In genomic region chr10:96560970-96561887, GRCh38 we compare ENCODE assay signal across 26 cellular contexts. TPM values are rescaled to one million over a fixed set of nuclear protein-coding genes. Genes with fewer than 3 reads are reported as not detected.
DNase-seq lines count a peak whose midpoint lies in the region; FAIRE-seq and TF ChIP-seq lines count a peak whose summit lies in the region.
"Had no signal": no experiment of that assay in that cellular context is flagged by ENCODE, and none has a peak within 500 bp of the region (broad histone marks: within the 10 kb centered on the region; RNA-seq: fewer than 3 reads in every experiment).

No MANE protein-coding gene starts in this region.

- in situ Hi-C loops in mammary epithelial cell (cut with MboI; ENCODE audit: low sequenced_read_pairs in 2 of 2) = no loop called here

- no peak overlapping the region for H3K4me2 ChIP-seq in mammary epithelial cell (ENCODE audit: insufficient read depth, low read depth, low read length)
- no peak overlapping the region for H3K4me2 ChIP-seq in smooth muscle cell
- H3K4me2 ChIP-seq: SK-N-SH had no signal

- peaks cover 34% of the 10 kb centered on the region for H3K36me3 Mint-ChIP-seq in MCF 10A (ENCODE audit: insufficient read depth, unreplicated experiment)

- H3K4me3 ChIP-seq in mammary epithelial cell (replicated peaks in 1 of 3; ENCODE audit: insufficient read depth in 1 of 3, low read depth in 2 of 3, low read length in 3 of 3) (no peak overlapping the region), kidney (ENCODE audit: low read length in 2 of 2) (no peak overlapping the region), smooth muscle cell (no peak overlapping the region)
- H3K4me3 ChIP-seq: Peyer's patch had no signal

- peaks cover 15% of the 10 kb centered on the region for H3K4me1 Mint-ChIP-seq in MCF 10A (ENCODE audit: insufficient read depth, unreplicated experiment)

- H3K79me2 ChIP-seq in mammary epithelial cell (ENCODE audit: insufficient read depth, low read length) = peaks cover 60% of the 10 kb centered on the region
- H3K79me2 ChIP-seq in smooth muscle cell (ENCODE audit: low read depth) = peaks cover 55% of the 10 kb centered on the region

- H3K4me1 ChIP-seq in mammary epithelial cell (ENCODE audit: insufficient read depth, low read length) (no peaks in the 10 kb centered on the region), kidney (ENCODE audit: control insufficient read depth in 1 of 2, insufficient read depth in 1 of 2, low read depth in 1 of 2, low read length in 2 of 2) (peaks cover 0 to 6% of the 10 kb centered on the region in 2 donors), smooth muscle cell (ENCODE audit: low read depth) (peaks cover 8% of the 10 kb centered on the region)

- H2AFZ ChIP-seq in mammary epithelial cell (ENCODE audit: low read depth, low read length) (no peak overlapping the region), smooth muscle cell (ENCODE audit: low read depth) (no peak overlapping the region)

- intact Hi-C loops in MCF 10A (cut with micrococcal nuclease) (no loop called here), mammary epithelial cell (cut with micrococcal nuclease) (no loop called here), kidney (cut with DNase I) (no loop called here)

- H3K27me3 ChIP-seq in mammary epithelial cell (ENCODE audit: insufficient read depth, low read length) = no peaks in the 10 kb centered on the region
- H3K27me3 ChIP-seq in smooth muscle cell (ENCODE audit: low read depth) = no peaks in the 10 kb centered on the region
- H3K27me3 ChIP-seq: Peyer's patch had no signal

- peaks cover 2% of the 10 kb centered on the region for H3F3A ChIP-seq in smooth muscle cell (ENCODE audit: low read depth)

- no peak overlapping the region for H3K4me3 Mint-ChIP-seq in MCF 10A (ENCODE audit: unreplicated experiment)
- H3K4me3 Mint-ChIP-seq: activated T-helper 1 cell treated with anti-CD3 and anti-CD28 coated beads, Interleukin-12 subunit alpha, Interleukin-12 subunit beta, Interleukin-2, Interleukin-4 antibody, amounts not matched to agents 30 ng/mL and 10 ng/mL and 1 ng/mL, durations not matched to agents 14 hours and 24 hours and 36 hours; memory B cell; naive thymus-derived CD4-positive, alpha-beta T cell; stimulated activated naive CD8-positive, alpha-beta T cell treated with anti-CD3 and anti-CD28 coated beads, Interleukin-15, Interleukin-2, amounts not matched to agents 100 ng/mL and 50 ng/mL, for 24 hours; type B pancreatic cell had no signal

- dilution Hi-C loops in mammary epithelial cell (cut with HindIII; ENCODE audit: low sequenced_read_pairs) = no loop called here

- FAIRE-seq in kidney (lab: Jason Lieb, UNC) = peak; percentile 29
- FAIRE-seq: D721Med had no signal

- H3K27ac Mint-ChIP-seq in MCF 10A (ENCODE audit: low read depth, unreplicated experiment) = no peak overlapping the region
- H3K27ac Mint-ChIP-seq: activated T-helper 1 cell treated with anti-CD3 and anti-CD28 coated beads, Interleukin-12 subunit alpha, Interleukin-12 subunit beta, Interleukin-2, Interleukin-4 antibody, amounts not matched to agents 30 ng/mL and 10 ng/mL and 1 ng/mL, durations not matched to agents 14 hours and 24 hours and 36 hours; stimulated activated naive CD8-positive, alpha-beta T cell treated with anti-CD3 and anti-CD28 coated beads, Interleukin-15, Interleukin-2, amounts not matched to agents 100 ng/mL and 50 ng/mL, for 24 hours; type B pancreatic cell had no signal

- H3K9ac ChIP-seq in mammary epithelial cell (ENCODE audit: insufficient read depth, low read length) (no peak overlapping the region), kidney (ENCODE audit: low read length in 2 of 2) (no peak overlapping the region), smooth muscle cell (ENCODE audit: low read depth) (no peak overlapping the region)
- H3K9ac ChIP-seq: SK-N-SH had no signal

- H3K36me3 ChIP-seq in mammary epithelial cell (ENCODE audit: insufficient read depth, low read length) (peaks cover 5% of the 10 kb centered on the region), kidney (ENCODE audit: control insufficient read depth in 1 of 2, insufficient read depth in 2 of 2, low read length in 2 of 2) (peaks cover 9 to 11% of the 10 kb centered on the region in 2 donors), smooth muscle cell (ENCODE audit: low read depth) (peaks cover 19% of the 10 kb centered on the region)

- CTCF ChIA-PET in MCF 10A (lab: Yijun Ruan, JAX) = interaction anchor here (0.6 to 1.4 kb wide), 4 partner anchors 47 to 203 kb away, joined by 3 to 5 read pairs (median 3); partner anchors contain the start of gene TLL2
- CTCF ChIA-PET in mammary epithelial cell (lab: Charles Lee; ENCODE audit: low non-redundant PET) = interaction anchor here (0.6 kb wide), 1 partner anchor 614 kb away, joined by 4 read pairs; no protein-coding TSS in a partner anchor

- POLR2A ChIA-PET in MCF 10A (lab: Yijun Ruan, JAX) = interaction anchor here (2.3 kb wide), 1 partner anchor 12 kb away, joined by 8 read pairs; no protein-coding TSS in a partner anchor

- no peak for TF ChIP-seq CTCF in MCF 10A (IDR thresholded peaks at IDR 0.05; ENCODE audit: unreplicated experiment)
- no peak for TF ChIP-seq CTCF in mammary epithelial cell (conservative IDR thresholded peaks at IDR 0.05 in 1 of 2, IDR thresholded peaks at IDR 0.05 in 1 of 2; ENCODE audit: extremely low read depth in 1 of 2, insufficient read depth in 1 of 2, low read depth in 1 of 2, low read length in 2 of 2)
- no peak for TF ChIP-seq CTCF in kidney (IDR thresholded peaks at IDR 0.05; ENCODE audit: borderline replicate concordance, extremely low read depth, insufficient read depth)
- TF ChIP-seq CTCF in smooth muscle cell (IDR thresholded peaks at IDR 0.05; ENCODE audit: borderline replicate concordance, insufficient read depth, poor library complexity, severe bottlenecking) = no peak

- H3K27me3 Mint-ChIP-seq in MCF 10A (ENCODE audit: insufficient read depth, unreplicated experiment) = no peaks in the 10 kb centered on the region
- H3K27me3 Mint-ChIP-seq: memory B cell; naive thymus-derived CD4-positive, alpha-beta T cell; stimulated activated naive CD8-positive, alpha-beta T cell treated with anti-CD3 and anti-CD28 coated beads, Interleukin-15, Interleukin-2, amounts not matched to agents 100 ng/mL and 50 ng/mL, for 24 hours; type B pancreatic cell had no signal

- DNase-seq in MCF 10A (ENCODE audit: unreplicated experiment) (peak; percentile 15), mammary epithelial cell (no peak), cerebellum (ENCODE audit: low spot score) (peak; percentile 13), kidney (no peak), smooth muscle cell (lab: John Stamatoyannopoulos, UW; ENCODE audit: unreplicated experiment) (no peak), OCI-M2 (lab: John Stamatoyannopoulos, UW; ENCODE audit: unreplicated experiment) (no peak), T-helper 9 cell (no peak)
- DNase-seq in stimulated activated CD4-positive, alpha-beta T cell treated with anti-CD3 and anti-CD28 coated beads, Interleukin-2, amount 100 ng/mL, for 48 hours = no peak
- DNase-seq: activated CD4-positive, CD25-positive, alpha-beta regulatory T cell treated with anti-CD3 and anti-CD28 coated beads, Interleukin-2, amount 50 U/mL, for 72 hours; C1 segment of cervical spinal cord; glutamatergic neuron; H7; MM.1S; naive thymus-derived CD4-positive, alpha-beta T cell; NCI-H187; NCI-H2227 treated with DMSO at 0.1 percent for 48 hours; SK-N-SH; stimulated activated CD4-positive, alpha-beta T cell treated with anti-CD3 and anti-CD28 coated beads, Interleukin-1b, Interleukin-23, amount 100 ng/mL, for 48 hours had no signal

- H3K27ac ChIP-seq in mammary epithelial cell (ENCODE audit: insufficient read depth, low read depth, low read length) (no peak overlapping the region), kidney (ENCODE audit: low read depth in 2 of 2, low read length in 2 of 2) (no peak overlapping the region), smooth muscle cell (ENCODE audit: low read depth) (no peak overlapping the region)
- H3K27ac ChIP-seq: epithelial cell of prostate had no signal

- H3K9me3 ChIP-seq in mammary epithelial cell (replicated peaks; ENCODE audit: insufficient read depth, low read length) (no peaks in the 10 kb centered on the region), kidney (ENCODE audit: control insufficient read depth in 1 of 2, low read length in 2 of 2) (no peaks in the 10 kb centered on the region), smooth muscle cell (replicated peaks; ENCODE audit: low read depth) (no peaks in the 10 kb centered on the region)
- H3K9me3 ChIP-seq: Peyer's patch, SK-N-SH had no signal

- 97% methylated on average over 3 of the region's 3 CpGs for WGBS in mammary epithelial cell (ENCODE audit: low coverage, missing lambda C conversion rate)
- 98% methylated on average over 3 of the region's 3 CpGs for whole genome bisulfite sequencing in smooth muscle cell (ENCODE audit: low lambda C conversion rate)

- no peaks in the 10 kb centered on the region for H3K9me3 Mint-ChIP-seq in MCF 10A (ENCODE audit: unreplicated experiment)
- H3K9me3 Mint-ChIP-seq: activated T-helper 1 cell treated with anti-CD3 and anti-CD28 coated beads, Interleukin-12 subunit alpha, Interleukin-12 subunit beta, Interleukin-2, Interleukin-4 antibody, amounts not matched to agents 30 ng/mL and 10 ng/mL and 1 ng/mL, durations not matched to agents 14 hours and 24 hours and 36 hours; memory B cell; stimulated activated naive CD8-positive, alpha-beta T cell treated with anti-CD3 and anti-CD28 coated beads, Interleukin-15, Interleukin-2, amounts not matched to agents 100 ng/mL and 50 ng/mL, for 24 hours; type B pancreatic cell had no signal

- H4K20me1 ChIP-seq in mammary epithelial cell (ENCODE audit: insufficient read depth, low read length) (no peaks in the 10 kb centered on the region), smooth muscle cell (ENCODE audit: low read depth) (peaks cover 99% of the 10 kb centered on the region)

- no TSS peak for BruUV-seq in MCF 10A (replicated peaks; lab: Mats Ljungman, UMichigan)
- no TSS peak for BruUV-seq in mammary epithelial cell (replicated peaks; lab: Mats Ljungman, UMichigan)

RNA-seq across cellular contexts. Expression of gene TM9SF3, which starts 25.6 kb away (rescaled TPM):
- total RNA-seq in MCF 10A (2022) (144 and 151 TPM in 2 replicates), mammary epithelial cell (100 to 1,000 TPM; 114 to 129 TPM), cerebellum (94.0 TPM), kidney (144 TPM), smooth muscle cell (126 and 166 TPM in 2 replicates)
- polyA plus RNA-seq in mammary epithelial cell (59.7 TPM), kidney (ENCODE audit: insufficient read depth, low read depth, low replicate concordance) (42.7 TPM), smooth muscle cell (114 and 138 TPM in 2 replicates)
- polyA minus RNA-seq in mammary epithelial cell = 58.3 TPM

RNA-seq across cellular contexts. Expression of gene TLL2, which starts 47.5 kb away (rescaled TPM):
- total RNA-seq in MCF 10A (2022) (0.20 TPM in 1 of 2 replicates, not detected in the other), mammary epithelial cell (under 1 TPM; 0.17 to 0.59 TPM), cerebellum (1.2 TPM), kidney (0.98 TPM), smooth muscle cell (0.18 and 0.45 TPM in 2 replicates)
- polyA plus RNA-seq in mammary epithelial cell (0.23 TPM), kidney (ENCODE audit: insufficient read depth, low read depth, low replicate concordance) (0.39 TPM), smooth muscle cell (0.04 TPM in 1 of 2 replicates, not detected in the other)
- polyA minus RNA-seq in mammary epithelial cell = not detected
- total RNA-seq: activated CD8-positive, alpha-beta memory T cell treated with anti-CD3 and anti-CD28 coated beads for 36 hours; activated T-helper 1 cell treated with anti-CD3 and anti-CD28 coated beads, Interleukin-12 subunit alpha, Interleukin-12 subunit beta, Interleukin-2, Interleukin-4 antibody, amounts not matched to agents 30 ng/mL and 10 ng/mL and 1 ng/mL, durations not matched to agents 14 hours and 24 hours and 36 hours had no signal
- polyA plus RNA-seq: naive thymus-derived CD4-positive, alpha-beta T cell had no signal

Comparison
In these comparisons a context has a peak if more than half of its experiments do, and no peak if none do; other contexts are left out.
1. DNase-seq: peak in MCF 10A (single experiment) and cerebellum (single experiment); none in mammary epithelial cell (single experiment), kidney (single experiment), smooth muscle cell (single experiment), OCI-M2 (single experiment), stimulated activated CD4-positive, alpha-beta T cell treated with anti-CD3 and anti-CD28 coated beads, Interleukin-2, amount 100 ng/mL, for 48 hours (0 of 2) and T-helper 9 cell (single experiment).